8 cellular contexts compared by ENCODE assay signal in the genomic region with DNA sequence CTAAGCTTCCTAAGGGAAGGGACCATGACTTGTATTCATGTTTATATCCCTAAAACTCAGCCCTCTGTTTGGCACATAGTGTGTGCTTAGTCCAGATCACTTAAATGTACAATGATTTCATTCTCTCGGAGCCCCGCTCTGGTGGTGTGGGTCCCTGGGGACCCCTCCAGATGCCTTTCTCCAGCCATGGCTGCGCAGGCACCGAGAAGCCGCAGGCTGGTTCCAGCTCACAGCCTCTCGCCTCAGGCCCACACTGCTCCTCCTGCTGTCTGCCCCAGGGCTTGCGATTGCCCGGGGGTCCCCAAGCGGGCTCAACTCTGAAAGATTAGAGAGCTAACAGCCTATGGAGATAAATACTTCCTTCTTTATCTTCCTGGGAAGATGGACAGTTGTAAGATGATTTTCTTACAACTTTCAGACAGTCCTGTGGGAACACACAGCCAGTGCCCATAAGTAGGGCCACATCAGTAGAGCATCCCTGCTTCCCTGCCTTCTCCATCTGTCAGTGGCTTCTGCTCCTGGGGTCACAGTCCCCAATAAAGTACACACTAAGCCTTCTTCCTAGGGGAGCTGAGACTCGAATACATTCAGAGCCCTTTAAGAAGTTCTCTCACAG.
DNase-seq lines count a peak whose midpoint lies in the region; ATAC-seq and TF ChIP-seq lines count a peak whose summit lies in the region.

No MANE protein-coding gene starts in this region.

- H3K4me3 ChIP-seq in GM12875 (ENCODE audit: low read depth, low read length) (peak overlapping the region; percentile 14), HEK293 (ENCODE audit: low read depth, low read length) (no peak overlapping the region), fibroblast of villous mesenchyme (ENCODE audit: low read depth, low read length) (peak overlapping the region; percentile 32), skeletal muscle tissue (ENCODE audit: low read length in 3 of 3) (no peak overlapping the region)

- H3K27me3 ChIP-seq in skeletal muscle tissue (ENCODE audit: control insufficient read depth in 3 of 3, insufficient read depth in 3 of 3, low read length in 3 of 3), result no peaks in the 10 kb centered on the region

- in situ Hi-C loops in G401 (cut with HindIII; ENCODE audit: low sequenced_read_pairs), result no loop called here

- H3K9ac ChIP-seq in skeletal muscle tissue (ENCODE audit: low read depth in 1 of 3, low read length in 3 of 3), result peak overlapping the region; percentile 38 to 74 (median 62)

- POLR2A ChIA-PET in HEK293 (lab: Yijun Ruan, JAX), result interaction anchor here (1.0 to 2.0 kb wide), 3 partner anchors 36 to 94 kb away, joined by 3 to 12 read pairs (median 5); a partner anchor contains a TSS

- no peak for ATAC-seq in T-helper 17 cell

- H3K36me3 Mint-ChIP-seq in T-helper 17 cell (ENCODE audit: low read depth), result no peaks in the 10 kb centered on the region

- peak overlapping the region; percentile 84 for H3K4me3 Mint-ChIP-seq in T-helper 17 cell

- no peaks in the 10 kb centered on the region for H3K36me3 ChIP-seq in HEK293 (ENCODE audit: control insufficient read depth in 2 of 2, insufficient read depth in 1 of 2, low read length in 2 of 2)
- H3K36me3 ChIP-seq in skeletal muscle tissue (ENCODE audit: control insufficient read depth in 3 of 3, insufficient read depth in 3 of 3, low read length in 3 of 3), result no peaks in the 10 kb centered on the region

- TF ChIP-seq CTCF in GM12875 (IDR thresholded peaks at IDR 0.05; ENCODE audit: borderline replicate concordance, insufficient read depth, low read depth, low read length), result peak; percentile 45; the same call in 1 of the 2 replicates
- TF ChIP-seq CTCF in HEK293 (tag by site-specific recombination; IDR thresholded peaks at IDR 0.05), result no peak
- TF ChIP-seq CTCF in fibroblast of villous mesenchyme (IDR thresholded peaks at IDR 0.05; ENCODE audit: insufficient read depth, low read depth, low read length), result peak; percentile 35

- CTCF ChIA-PET in HEK293 (lab: Yijun Ruan, JAX), result interaction anchor here (0.7 to 3.3 kb wide), 10 partner anchors 9 to 76 kb away, joined by 3 to 20 read pairs (median 4); no protein-coding TSS in a partner anchor

- H3K27ac Mint-ChIP-seq in T-helper 17 cell, result peak overlapping the region; percentile 97

- H3K27ac ChIP-seq in HEK293 (ENCODE audit: extremely low read depth, low read depth, low read length) (peak overlapping the region; percentile 72; the same call in 1 of the 2 replicates), skeletal muscle tissue (ENCODE audit: low read depth, low read length) (peak overlapping the region; percentile 88)

- DNase-seq in T-helper 17 cell, result no peak
- DNase-seq in fibroblast of villous mesenchyme (ENCODE audit: low read depth), result peak; percentile 36
- no peak for DNase-seq in G401 (ENCODE audit: low spot score)
- no peak for DNase-seq in nucleus accumbens (lab: John Stamatoyannopoulos, UW)
- DNase-seq in GDM1 (lab: John Stamatoyannopoulos, UW), result no peak

- peaks cover 14% of the 10 kb centered on the region for H3K4me1 ChIP-seq in HEK293 (ENCODE audit: control insufficient read depth, insufficient read depth, low read length)
- peaks cover 20 to 25% (median 25%) of the 10 kb centered on the region in 3 donors for H3K4me1 ChIP-seq in skeletal muscle tissue (ENCODE audit: control insufficient read depth in 3 of 3, insufficient read depth in 3 of 3, low read length in 3 of 3)

- H3K4me1 Mint-ChIP-seq in T-helper 17 cell, result peaks cover 41% of the 10 kb centered on the region

- H3K9me3 ChIP-seq in HEK293 (ENCODE audit: control insufficient read depth, insufficient read depth, low read depth, low read length) (no peaks in the 10 kb centered on the region), T-helper 17 cell (ENCODE audit: control insufficient read depth, low read length, poor library complexity, severe bottlenecking) (no peaks in the 10 kb centered on the region), skeletal muscle tissue (ENCODE audit: control insufficient read depth in 3 of 3, low read length in 3 of 3) (no peaks in the 10 kb centered on the region)

- no peaks in the 10 kb centered on the region for H3K27me3 Mint-ChIP-seq in T-helper 17 cell

TF ChIP-seq in HEK293, 187 proteins besides CTCF, POLR2A, EP300 and RAD21:
- no peak for TF ChIP-seq ZNF324 (tag by site-specific recombination; IDR thresholded peaks at IDR 0.05)
- peak; percentile 47; the same call in 1 of the 2 replicates for TF ChIP-seq ZBTB48 (tag by site-specific recombination; IDR thresholded peaks at IDR 0.05)

Comparison
In these comparisons a context has a peak if more than half of its experiments do, and no peak if none do; other contexts are left out.
1. H3K4me3 ChIP-seq: peak in GM12875 (single experiment) and fibroblast of villous mesenchyme (single experiment); none in HEK293 (single experiment) and skeletal muscle tissue (0 of 3).